Comparison of ENCODE assay signal across 16 cellular contexts in the genomic region with DNA sequence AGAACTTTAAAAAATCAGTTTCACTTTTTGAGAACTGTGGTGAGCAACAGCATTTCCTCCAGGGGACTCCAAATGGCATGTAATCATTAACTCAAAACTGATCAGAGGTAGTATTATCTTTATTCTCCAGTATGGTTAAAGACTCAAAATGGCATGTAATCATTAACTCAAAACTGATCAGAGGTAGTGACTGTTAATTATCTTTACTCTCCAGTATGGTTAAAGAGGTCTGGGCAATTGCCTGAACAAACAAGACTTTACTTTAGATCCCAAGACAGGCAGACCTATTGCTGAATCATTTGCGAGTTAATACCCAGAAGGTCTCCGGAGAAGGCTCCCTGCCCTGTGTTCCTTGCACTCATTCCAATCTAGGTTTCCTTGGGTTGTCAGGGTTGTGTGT. TPM values are rescaled to one million over a fixed set of nuclear protein-coding genes. Genes with fewer than 3 reads are reported as not detected.
DNase-seq lines count a peak whose midpoint lies in the region; ATAC-seq, FAIRE-seq and TF ChIP-seq lines count a peak whose summit lies in the region.
"Had no signal": no experiment of that assay in that cellular context is flagged by ENCODE, and none has a peak within 500 bp of the region (broad histone marks: within the 10 kb centered on the region; RNA-seq: fewer than 3 reads in every experiment).

No MANE protein-coding gene starts in this region.

- peak; percentile 89 for FAIRE-seq in GM19239 (lab: Jason Lieb, UNC)
- FAIRE-seq in K562 (lab: Jason Lieb, UNC): peak; percentile 6

- H3K4me1 Mint-ChIP-seq in Caco-2 (ENCODE audit: low read depth, unreplicated experiment): peaks cover 8% of the 10 kb centered on the region

- intact Hi-C loops in Caco-2 (cut with micrococcal nuclease; ENCODE audit: unreplicated experiment) (no loop called here), K562 (cut with micrococcal nuclease) (no loop called here), mucosa of descending colon (cut with DNase I, micrococcal nuclease) (loop anchor here in 1 of 2 donors (10.0 kb wide), 1 partner anchor 134 kb away; the partner anchor contains the start of gene POP5)

- peaks cover 69% of the 10 kb centered on the region for H3K36me3 Mint-ChIP-seq in Caco-2 (ENCODE audit: insufficient read depth, unreplicated experiment)

- H3K4me3 Mint-ChIP-seq in Caco-2 (ENCODE audit: unreplicated experiment): peak overlapping the region; percentile 8
- H3K4me3 Mint-ChIP-seq: memory B cell had no signal

- H3K36me3 ChIP-seq in Caco-2 (ENCODE audit: control insufficient read depth, insufficient read depth, low read length) (peaks cover 9% of the 10 kb centered on the region), K562 (ENCODE audit: control insufficient read depth, insufficient read depth, low read length) (peaks cover 85% of the 10 kb centered on the region), mucosa of descending colon (ENCODE audit: low read depth) (no peaks in the 10 kb centered on the region)

- CTCF ChIA-PET in Caco-2 (lab: Charles Lee): no interaction called here
- CTCF ChIA-PET in K562 (lab: Yijun Ruan, JAX; ENCODE audit: low intra/inter-chr PET ratio): no interaction called here
- CTCF ChIA-PET in HEK293T (lab: Yijun Ruan, JAX): no interaction called here

- H3K27ac Mint-ChIP-seq in Caco-2 (ENCODE audit: unreplicated experiment): no peak overlapping the region
- H3K27ac Mint-ChIP-seq: memory B cell had no signal

- no peak; the same call in 1 of the 3 replicates for ATAC-seq in K562
- ATAC-seq in mucosa of descending colon: peak; percentile 86
- ATAC-seq: right cardiac atrium had no signal

- no peaks in the 10 kb centered on the region for H3K9me3 Mint-ChIP-seq in Caco-2 (ENCODE audit: unreplicated experiment)
- H3K9me3 Mint-ChIP-seq: IgD-negative memory B cell, memory B cell had no signal

- H3K4me3 ChIP-seq in Caco-2 (ENCODE audit: low read depth, low read length) (no peak overlapping the region), K562 (no peak overlapping the region), mucosa of descending colon (no peak overlapping the region)
- H3K4me3 ChIP-seq: ascending aorta had no signal

- peak overlapping the region; percentile 32; the same call in 1 of the 3 replicates for H3K27ac ChIP-seq in K562 (ENCODE audit: extremely low read depth, low read depth, low read length)
- H3K27ac ChIP-seq: ascending aorta, epithelial cell of prostate had no signal

- TF ChIP-seq POLR2A in K562 (conservative IDR thresholded peaks at IDR 0.05): no peak

- no peak overlapping the region for H2AFZ ChIP-seq in K562 (ENCODE audit: low read depth, low read length)

- H3K9me1 ChIP-seq in K562 (ENCODE audit: control insufficient read depth, insufficient read depth, low read length): no peaks in the 10 kb centered on the region

- H3K9me3 ChIP-seq in Caco-2 (no peaks in the 10 kb centered on the region), K562 (replicated peaks; ENCODE audit: control insufficient read depth, insufficient read depth, low read depth, low read length) (no peaks in the 10 kb centered on the region), mucosa of descending colon (no peaks in the 10 kb centered on the region)
- H3K9me3 ChIP-seq: ascending aorta had no signal

- H3K79me2 ChIP-seq in K562 (ENCODE audit: control insufficient read depth, insufficient read depth, low read length): no peaks in the 10 kb centered on the region

- BruUV-seq in Caco-2 (replicated peaks; lab: Mats Ljungman, UMichigan): no TSS peak
- BruUV-seq in K562 (replicated peaks; lab: Mats Ljungman, UMichigan): no TSS peak

- POLR2A ChIA-PET in Caco-2 (lab: Charles Lee) (no interaction called here), K562 (lab: Yijun Ruan, JAX) (interaction anchor here (0.7 to 2.4 kb wide), 3 partner anchors 8 to 531 kb away, joined by 3 to 22 read pairs (median 6); partner anchors contain the start of gene UNC119B), HEK293T (lab: Yijun Ruan, JAX) (no interaction called here)

- DNase-seq in Caco-2 (no peak), GM19239 (ENCODE audit: insufficient read length, low spot score) (no peak), K562 (ENCODE audit: extremely low read depth in 1 of 4, low spot score in 3 of 4) (no peak), mucosa of descending colon (no peak), cerebellar cortex (ENCODE audit: low spot score) (no peak), NCI-H1694 (lab: John Stamatoyannopoulos, UW) (no peak), HEK293T (ENCODE audit: extremely low spot score) (no peak)
- DNase-seq in activated effector memory CD4-positive, alpha-beta T cell treated with Interleukin-2 at 50 U/mL for 16 hours: no peak
- DNase-seq: activated CD8-positive, alpha-beta memory T cell treated with anti-CD3 and anti-CD28 coated beads for 24 hours; COR-L47; SW 1271 had no signal

- peak overlapping the region in 1 of 2 experiments; percentile 32; a peak in 1 of 4 replicates for H3K9ac ChIP-seq in K562 (ENCODE audit: insufficient read depth in 1 of 2, low read depth in 2 of 2, low read length in 2 of 2)

- TF ChIP-seq EP300 in K562 (IDR thresholded peaks at IDR 0.05; ENCODE audit: low read length): no peak

- H4K20me1 ChIP-seq in K562 (replicated peaks; ENCODE audit: control insufficient read depth, insufficient read depth, low read length): peaks cover 8% of the 10 kb centered on the region; the same call in 1 of the 2 replicates

- TF ChIP-seq CTCF in Caco-2 (IDR thresholded peaks at IDR 0.05; ENCODE audit: insufficient read depth in 1 of 2, low read depth in 1 of 2, low read length in 1 of 2, severe bottlenecking in 1 of 2, unreplicated experiment in 1 of 2): no peak
- TF ChIP-seq CTCF in K562 (IDR thresholded peaks at IDR 0.05 in 2 of 3, conservative IDR thresholded peaks at IDR 0.05 in 1 of 3; ENCODE audit: insufficient read depth in 2 of 3, low read depth in 1 of 3, low read length in 3 of 3): no peak
- TF ChIP-seq CTCF in mucosa of descending colon (IDR thresholded peaks at IDR 0.05): no peak

- no peak for TF ChIP-seq RAD21 in K562 (CRISPR knock-in tag; conservative IDR thresholded peaks at IDR 0.05 in 1 of 2, IDR thresholded peaks at IDR 0.05 in 1 of 2)

- H3K4me1 ChIP-seq in Caco-2: peaks cover 15% of the 10 kb centered on the region
- H3K4me1 ChIP-seq in K562 (replicated peaks in 1 of 2; ENCODE audit: control insufficient read depth in 2 of 2, insufficient read depth in 2 of 2, low read length in 2 of 2): peaks cover 22 to 32% of the 10 kb centered on the region in 2 experiments; a peak in 4 of 5 replicates
- H3K4me1 ChIP-seq in mucosa of descending colon (ENCODE audit: low read depth): peaks cover 23% of the 10 kb centered on the region
- H3K4me1 ChIP-seq: ascending aorta had no signal

- 33% methylated on average over 2 of the region's 2 CpGs for WGBS in K562 (ENCODE audit: insufficient coverage, low coverage, missing lambda C conversion rate)

- in situ Hi-C loops in K562 (cut with MboI): no loop called here

- H3K27me3 ChIP-seq in Caco-2 (replicated peaks; ENCODE audit: control insufficient read depth, insufficient read depth, low read length) (no peaks in the 10 kb centered on the region), K562 (ENCODE audit: control insufficient read depth in 2 of 2, insufficient read depth in 2 of 2, low read length in 2 of 2) (no peaks in the 10 kb centered on the region)
- H3K27me3 ChIP-seq: ascending aorta had no signal

- H3K4me2 ChIP-seq in K562 (ENCODE audit: insufficient read depth, low read length): peak overlapping the region; percentile 47; the same call in 1 of the 2 replicates

- no peaks in the 10 kb centered on the region for H3K27me3 Mint-ChIP-seq in Caco-2 (ENCODE audit: insufficient read depth, unreplicated experiment)
- H3K27me3 Mint-ChIP-seq: IgD-negative memory B cell, memory B cell had no signal

RNA-seq across cellular contexts. Expression of gene ACADS, which starts 6.6 kb away (rescaled TPM):
- 12.5 and 13.1 TPM in 2 replicates for total RNA-seq in Caco-2 (2022)
- 6.2 and 32.9 TPM in 2 replicates for total RNA-seq in K562 (2011; cell fraction: chromatin; rRNA removed; ENCODE audit: low replicate concordance)
- 34.2 and 46.8 TPM in 2 replicates for total RNA-seq in K562 (2011; cell fraction: nucleolus; rRNA removed)
- 17.8 and 18.3 TPM in 2 replicates for total RNA-seq in K562 (2011; cell fraction: nucleoplasm; rRNA removed)
- 20.2 and 20.3 TPM in 2 replicates for total RNA-seq in K562 (2014; rRNA removed)
- total RNA-seq in K562 (2014; rRNA removed; fragmentation: Illumina TruSeq; extraction: Trizol): 2.1 and 3.1 TPM in 2 replicates
- 8.8 and 9.0 TPM in 2 replicates for total RNA-seq in K562 (2015; rRNA removed; fragmentation: Illumina TruSeq; extraction: Trizol)
- total RNA-seq in K562 (2021): 17.2 and 18.5 TPM in 2 replicates
- polyA plus RNA-seq in K562 (2011; rRNA removed): 13.6 and 14.1 TPM in 2 replicates
- polyA plus RNA-seq in K562 (2011; cell fraction: cytosol; rRNA removed): 15.7 and 34.6 TPM in 2 replicates
- 34.9 and 56.3 TPM in 2 replicates for polyA plus RNA-seq in K562 (2011; cell fraction: nucleus; rRNA removed)
- 10.1 and 22.2 TPM in 2 replicates for polyA plus RNA-seq in K562 (2012)
- 3.3 and 8.3 TPM in 2 replicates for polyA plus RNA-seq in K562 (2014; fragmentation: Illumina TruSeq; extraction: Trizol)
- polyA plus RNA-seq in K562 (2014; fragmentation: Nextera tagmentation; extraction: Ambion mirVana): under 1 TPM; 0.06 to 0.14 TPM
- 18.3 and 20.3 TPM in 2 replicates for polyA plus RNA-seq in K562 (2014; rRNA removed)
- polyA minus RNA-seq in K562 (2011; rRNA and poly(A)+ RNA removed): 2.3 and 3.0 TPM in 2 replicates
- polyA minus RNA-seq in K562 (2011; cell fraction: cytosol; rRNA and poly(A)+ RNA removed): 10.6 and 11.6 TPM in 2 replicates
- polyA minus RNA-seq in K562 (2011; cell fraction: nucleus; rRNA and poly(A)+ RNA removed): 11.1 and 14.4 TPM in 2 replicates
- 100 to 1,000 TPM in 2 of 3 donors, 10 to 100 TPM in 1; 84.8 to 175 (median 129) TPM for total RNA-seq in mucosa of descending colon

RNA-seq across cellular contexts. Expression of gene UNC119B, which starts 8.8 kb away (rescaled TPM):
- total RNA-seq in Caco-2 (2022) (39.1 and 44.4 TPM in 2 replicates), K562 (2014; rRNA removed) (14.6 and 15.1 TPM in 2 replicates), K562 (2014; rRNA removed; fragmentation: Illumina TruSeq; extraction: Trizol) (11.9 and 13.8 TPM in 2 replicates), K562 (2015; rRNA removed; fragmentation: Illumina TruSeq; extraction: Trizol) (9.2 and 9.3 TPM in 2 replicates), K562 (2021) (22.2 and 25.0 TPM in 2 replicates), mucosa of descending colon (10 to 100 TPM; 20.5 to 26.7 (median 23.3) TPM)
- total RNA-seq in K562 (2011; cell fraction: chromatin; rRNA removed; ENCODE audit: low replicate concordance): 18.7 and 28.7 TPM in 2 replicates
- total RNA-seq in K562 (2011; cell fraction: nucleolus; rRNA removed): 23.0 and 27.2 TPM in 2 replicates
- 21.1 and 23.8 TPM in 2 replicates for total RNA-seq in K562 (2011; cell fraction: nucleoplasm; rRNA removed)
- polyA plus RNA-seq in K562 (2011; rRNA removed) (26.5 and 34.5 TPM in 2 replicates), K562 (2014; fragmentation: Illumina TruSeq; extraction: Trizol) (16.5 and 19.5 TPM in 2 replicates), K562 (2014; fragmentation: Nextera tagmentation; extraction: Ambion mirVana) (1 to 10 TPM; 4.0 to 6.5 TPM), K562 (2014; rRNA removed) (20.2 and 21.6 TPM in 2 replicates)
- 23.8 and 27.8 TPM in 2 replicates for polyA plus RNA-seq in K562 (2011; cell fraction: cytosol; rRNA removed)
- polyA plus RNA-seq in K562 (2011; cell fraction: nucleus; rRNA removed): 28.8 and 32.2 TPM in 2 replicates
- 17.9 and 20.1 TPM in 2 replicates for polyA plus RNA-seq in K562 (2012)
- polyA minus RNA-seq in K562 (2011; rRNA and poly(A)+ RNA removed): 28.0 and 45.8 TPM in 2 replicates
- polyA minus RNA-seq in K562 (2011; cell fraction: cytosol; rRNA and poly(A)+ RNA removed): 13.2 and 21.8 TPM in 2 replicates
- 17.6 and 18.5 TPM in 2 replicates for polyA minus RNA-seq in K562 (2011; cell fraction: nucleus; rRNA and poly(A)+ RNA removed)

RNA-seq across cellular contexts. Expression of gene MLEC, which starts 32.1 kb away (rescaled TPM):
- total RNA-seq in Caco-2 (2022) (143 and 150 TPM in 2 replicates), K562 (2014; rRNA removed) (57.8 and 63.6 TPM in 2 replicates), K562 (2014; rRNA removed; fragmentation: Illumina TruSeq; extraction: Trizol) (90.7 and 93.1 TPM in 2 replicates), K562 (2015; rRNA removed; fragmentation: Illumina TruSeq; extraction: Trizol) (102 and 108 TPM in 2 replicates), K562 (2021) (92.9 and 104 TPM in 2 replicates), mucosa of descending colon (100 to 1,000 TPM; 166 to 281 (median 272) TPM)
- total RNA-seq in K562 (2011; cell fraction: chromatin; rRNA removed; ENCODE audit: low replicate concordance): 88.8 and 90.6 TPM in 2 replicates
- total RNA-seq in K562 (2011; cell fraction: nucleolus; rRNA removed): 52.4 and 69.7 TPM in 2 replicates
- 97.0 and 104 TPM in 2 replicates for total RNA-seq in K562 (2011; cell fraction: nucleoplasm; rRNA removed)
- polyA plus RNA-seq in K562 (2011; rRNA removed) (40.2 and 51.9 TPM in 2 replicates), K562 (2014; fragmentation: Illumina TruSeq; extraction: Trizol) (73.7 and 94.6 TPM in 2 replicates), K562 (2014; fragmentation: Nextera tagmentation; extraction: Ambion mirVana) (10 to 100 TPM; 18.5 to 20.5 TPM), K562 (2014; rRNA removed) (40.9 and 45.3 TPM in 2 replicates)
- 11.9 and 30.2 TPM in 2 replicates for polyA plus RNA-seq in K562 (2011; cell fraction: cytosol; rRNA removed)
- polyA plus RNA-seq in K562 (2011; cell fraction: nucleus; rRNA removed): 22.8 and 31.1 TPM in 2 replicates
- 51.4 and 67.7 TPM in 2 replicates for polyA plus RNA-seq in K562 (2012)
- polyA minus RNA-seq in K562 (2011; rRNA and poly(A)+ RNA removed): 68.4 and 73.2 TPM in 2 replicates
- 40.9 and 51.9 TPM in 2 replicates for polyA minus RNA-seq in K562 (2011; cell fraction: cytosol; rRNA and poly(A)+ RNA removed)
- polyA minus RNA-seq in K562 (2011; cell fraction: nucleus; rRNA and poly(A)+ RNA removed): 6.3 and 17.9 TPM in 2 replicates
